ENCODE assay signal across 8 cellular contexts in the genomic region with DNA sequence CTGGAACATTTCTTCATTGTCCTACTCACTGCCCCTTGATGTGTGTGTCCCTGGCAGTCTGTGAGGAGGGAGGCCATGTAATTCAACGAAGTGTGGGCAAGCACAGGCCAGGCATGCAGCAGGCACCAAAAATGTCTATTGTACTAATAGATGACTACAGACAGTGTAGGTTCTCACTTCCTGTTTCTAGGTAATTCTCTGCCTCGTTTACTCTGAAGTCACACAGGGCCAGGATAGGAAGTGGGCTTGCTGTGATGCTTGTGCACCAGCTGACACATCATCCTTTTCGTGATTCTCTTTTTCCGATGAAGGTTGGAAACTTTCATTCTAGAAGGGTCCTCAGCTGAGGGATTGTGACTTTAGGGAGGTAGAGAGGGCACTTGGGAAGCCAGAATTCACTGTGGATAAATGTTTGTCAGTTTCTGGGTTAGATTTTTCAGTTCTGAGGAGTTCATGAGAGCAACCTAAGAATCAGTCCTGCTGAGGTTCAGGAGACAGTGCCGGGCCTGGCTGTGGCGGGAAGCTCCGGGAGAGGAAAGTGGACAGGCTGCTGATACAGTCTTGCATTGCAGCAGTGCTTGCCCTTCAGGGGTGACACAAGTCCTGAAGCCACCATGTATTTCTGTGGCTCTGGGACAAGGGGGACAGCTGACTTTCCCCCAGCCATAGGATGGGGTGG. TPM values are rescaled to one million over a fixed set of nuclear protein-coding genes. Genes with fewer than 3 reads are reported as not detected.
DNase-seq lines count a peak whose midpoint lies in the region; ATAC-seq lines count a peak whose summit lies in the region.

No MANE protein-coding gene starts in this region.

- peaks cover 48% of the 10 kb centered on the region for H3K4me1 Mint-ChIP-seq in T-helper 2 cell treated with Interferon-gamma antibody and Interleukin-4, amounts not matched to agents 5 μg/mL and 100 μg/mL, for 36 hours (ENCODE audit: low read depth)

- peak overlapping the region; percentile 95 for H3K27ac Mint-ChIP-seq in T-helper 2 cell treated with Interferon-gamma antibody and Interleukin-4, amounts not matched to agents 5 μg/mL and 100 μg/mL, for 36 hours

- peaks cover 3% of the 10 kb centered on the region for H3K36me3 Mint-ChIP-seq in T-helper 2 cell treated with Interferon-gamma antibody and Interleukin-4, amounts not matched to agents 5 μg/mL and 100 μg/mL, for 36 hours (ENCODE audit: low read depth)

- DNase-seq in T-helper 2 cell treated with Interferon-gamma antibody and Interleukin-4, amounts not matched to agents 5 μg/mL and 100 μg/mL, for 36 hours (ENCODE audit: low spot score): peak; percentile 76
- DNase-seq in NCI-H146 (lab: John Stamatoyannopoulos, UW): no peak
- no peak for DNase-seq in SW 1271 (lab: John Stamatoyannopoulos, UW)
- no peak for DNase-seq in NCI-H2171 (lab: John Stamatoyannopoulos, UW)
- no peak for DNase-seq in NCI-H510A (lab: John Stamatoyannopoulos, UW)

- H3K4me3 Mint-ChIP-seq in T-helper 2 cell treated with Interferon-gamma antibody and Interleukin-4, amounts not matched to agents 5 μg/mL and 100 μg/mL, for 36 hours: peak overlapping the region; percentile 74

- peak; percentile 93 for ATAC-seq in GM19043 (IDR thresholded peaks at IDR 0.05; ENCODE audit: low read depth, unreplicated experiment)
- ATAC-seq in HG03064 (IDR thresholded peaks at IDR 0.05; ENCODE audit: low read depth, unreplicated experiment): peak; percentile 88
- ATAC-seq in esophagus mucosa: peak; percentile 29

- H3K9me3 Mint-ChIP-seq in T-helper 2 cell treated with Interferon-gamma antibody and Interleukin-4, amounts not matched to agents 5 μg/mL and 100 μg/mL, for 36 hours: no peaks in the 10 kb centered on the region

- H3K27me3 Mint-ChIP-seq in T-helper 2 cell treated with Interferon-gamma antibody and Interleukin-4, amounts not matched to agents 5 μg/mL and 100 μg/mL, for 36 hours (ENCODE audit: low read depth): no peaks in the 10 kb centered on the region

RNA-seq across cellular contexts. Expression of a gene that starts 4.3 kb away (rescaled TPM):
- 4.6 TPM for total RNA-seq in esophagus mucosa

Comparison
In these comparisons a context has a peak if more than half of its experiments do, and no peak if none do; other contexts are left out.
1. ATAC-seq: peak in every context shown above with its lines; median percentile 93 in GM19043; 88 in HG03064; 29 in esophagus mucosa.